ENCODE assay signal across 8 cellular contexts in genomic region chr3:150408232-150409124, GRCh38. TPM values are rescaled to one million over a fixed set of nuclear protein-coding genes. Genes with fewer than 3 reads are reported as not detected.
DNase-seq lines count a peak whose midpoint lies in the region; ATAC-seq and TF ChIP-seq lines count a peak whose summit lies in the region.

Gene TSC22D2, plus strand, starts transcription at chr3:150408298. Its CDS starts 1,053 bp downstream, at chr3:150409351.

- H3K27me3 ChIP-seq in HUES64 (ENCODE audit: insufficient read depth, low read length), result no peaks in the 10 kb centered on the region
- no peaks in the 10 kb centered on the region for H3K27me3 ChIP-seq in muscle layer of colon (ENCODE audit: control insufficient read depth in 1 of 2, insufficient read depth in 2 of 2, low read length in 2 of 2)

- ATAC-seq in GM21515 (IDR thresholded peaks at IDR 0.05; ENCODE audit: unreplicated experiment), result peak; percentile 64

- no peaks in the 10 kb centered on the region for H3K9me3 ChIP-seq in HUES64 (ENCODE audit: insufficient read depth, low read depth, low read length)
- H3K9me3 ChIP-seq in muscle layer of colon (ENCODE audit: low read length), result no peaks in the 10 kb centered on the region

- peak within 1 kb of the TSS; percentile 91 for H3K9ac ChIP-seq in HUES64 (ENCODE audit: low read depth, low read length)
- peak within 1 kb of the TSS; percentile 98 for H3K9ac ChIP-seq in muscle layer of colon (ENCODE audit: low read length)

- H3K4me1 ChIP-seq in HUES64 (ENCODE audit: insufficient read depth, low read length) (peaks cover 38% of the 10 kb centered on the region), muscle layer of colon (ENCODE audit: insufficient read depth, low read length) (peaks cover 8% of the 10 kb centered on the region)

- H3K4me3 ChIP-seq in HUES64 (ENCODE audit: low read length) (peak within 1 kb of the TSS; percentile 93), muscle layer of colon (ENCODE audit: low read depth in 1 of 2, low read length in 2 of 2) (peak within 1 kb of the TSS; percentile 89 to 94)

- TF ChIP-seq POLR2A in erythroblast (IDR thresholded peaks at IDR 0.05; ENCODE audit: low read length), result peak; percentile 95

- DNase-seq in DMS153 treated with DMSO at 0.1 percent for 48 hours (lab: John Stamatoyannopoulos, UW; ENCODE audit: unreplicated experiment), result peak; percentile 83
- peak; percentile 55 for DNase-seq in OCI-M2 (lab: John Stamatoyannopoulos, UW; ENCODE audit: unreplicated experiment)
- DNase-seq in activated T-cell treated with anti-CD3 and anti-CD28 coated beads, Interleukin-2, amount 50 U/mL, for 1 hour, result peak; percentile 95
- peak; percentile 96 to 99 for DNase-seq in erythroblast (lab: John Stamatoyannopoulos, UW)
- DNase-seq in stimulated activated CD8-positive, alpha-beta memory T cell treated with anti-CD3 and anti-CD28 coated beads, Interleukin-7, amount 100 ng/mL, for 24 hours (ENCODE audit: low read depth), result peak; percentile 84

- peaks cover 6% of the 10 kb centered on the region; the same call in 1 of the 2 replicates for H3K36me3 ChIP-seq in HUES64 (ENCODE audit: insufficient read depth, low read length)
- no peaks in the 10 kb centered on the region for H3K36me3 ChIP-seq in muscle layer of colon (ENCODE audit: insufficient read depth, low read length)

- H3K27ac ChIP-seq in HUES64 (ENCODE audit: low read depth, low read length), result peak within 1 kb of the TSS; percentile 99
- H3K27ac ChIP-seq in muscle layer of colon (ENCODE audit: low read depth, low read length), result peak within 1 kb of the TSS; percentile 97

- WGBS in HUES64, result under 1% methylated on average over 100 of the region's 100 CpGs

RNA-seq across cellular contexts. Expression of gene TSC22D2, which starts in this region (rescaled TPM):
- 18.3 TPM for polyA plus RNA-seq in HUES64 (2013, experiment 1 of 2)
- polyA plus RNA-seq in HUES64 (2013, experiment 2 of 2), result 17.1 TPM

Comparison
In these comparisons a context has a peak if more than half of its experiments do, and no peak if none do; other contexts are left out.
1. Peak in every context shown above with its lines: DNase-seq, ATAC-seq, H3K4me3 ChIP-seq and H3K27ac ChIP-seq.